1 cellular context compared by ENCODE assay signal in the genomic region with DNA sequence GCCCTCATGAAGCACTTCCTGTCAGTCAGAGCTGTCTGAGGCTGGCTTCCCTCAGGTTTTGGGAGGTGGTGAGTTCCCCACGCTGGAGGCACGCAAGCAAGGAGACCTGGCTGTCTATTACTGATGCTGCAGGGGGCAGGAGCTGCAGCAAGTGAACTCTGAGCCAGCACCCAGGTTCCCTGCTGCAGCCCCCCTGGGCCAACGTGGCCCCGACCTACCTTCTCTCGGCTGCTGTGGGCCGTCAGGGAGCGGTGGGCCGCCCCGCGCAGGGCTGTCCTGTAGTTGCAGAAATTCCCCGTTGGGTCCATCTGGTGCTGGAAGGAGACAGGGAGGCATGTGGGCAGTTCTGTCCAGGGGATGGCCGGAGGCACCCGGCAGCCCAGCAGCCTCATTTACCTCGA.
TF ChIP-seq lines count a peak whose summit lies in the region.

No MANE protein-coding gene starts in this region.

TF ChIP-seq in H1, 55 proteins besides CTCF, POLR2A, EP300 and RAD21:
- TF ChIP-seq SRF (IDR thresholded peaks at IDR 0.05; ENCODE audit: low read depth, low read length) (no peak), ZNF274 (IDR thresholded peaks at IDR 0.05; ENCODE audit: borderline replicate concordance, extremely low read depth, low read length) (no peak), SIN3A (conservative IDR thresholded peaks at IDR 0.05 in 1 of 2, IDR thresholded peaks at IDR 0.05 in 1 of 2; ENCODE audit: low read depth in 1 of 2, low read length in 2 of 2) (no peak), CTBP2 (IDR thresholded peaks at IDR 0.05; ENCODE audit: borderline replicate concordance, insufficient read depth, insufficient read length, low read length) (no peak), YY1 (IDR thresholded peaks at IDR 0.05; ENCODE audit: low read depth, low read length) (no peak), EGR1 (IDR thresholded peaks at IDR 0.05; ENCODE audit: borderline replicate concordance, low read depth, low read length) (no peak), JUN (IDR thresholded peaks at IDR 0.05; ENCODE audit: low read depth, low read length) (no peak)
